8 cellular contexts compared by ENCODE assay signal in genomic region chr11:106076923-106077608, GRCh38. TPM values are rescaled to one million over a fixed set of nuclear protein-coding genes. Genes with fewer than 3 reads are reported as not detected.
A peak's percentile ranks its signal among the peaks of the same experiment; 100 is the strongest.
DNase-seq lines count a peak whose midpoint lies in the region; ATAC-seq and TF ChIP-seq lines count a peak whose summit lies in the region.

A gene with protein sequence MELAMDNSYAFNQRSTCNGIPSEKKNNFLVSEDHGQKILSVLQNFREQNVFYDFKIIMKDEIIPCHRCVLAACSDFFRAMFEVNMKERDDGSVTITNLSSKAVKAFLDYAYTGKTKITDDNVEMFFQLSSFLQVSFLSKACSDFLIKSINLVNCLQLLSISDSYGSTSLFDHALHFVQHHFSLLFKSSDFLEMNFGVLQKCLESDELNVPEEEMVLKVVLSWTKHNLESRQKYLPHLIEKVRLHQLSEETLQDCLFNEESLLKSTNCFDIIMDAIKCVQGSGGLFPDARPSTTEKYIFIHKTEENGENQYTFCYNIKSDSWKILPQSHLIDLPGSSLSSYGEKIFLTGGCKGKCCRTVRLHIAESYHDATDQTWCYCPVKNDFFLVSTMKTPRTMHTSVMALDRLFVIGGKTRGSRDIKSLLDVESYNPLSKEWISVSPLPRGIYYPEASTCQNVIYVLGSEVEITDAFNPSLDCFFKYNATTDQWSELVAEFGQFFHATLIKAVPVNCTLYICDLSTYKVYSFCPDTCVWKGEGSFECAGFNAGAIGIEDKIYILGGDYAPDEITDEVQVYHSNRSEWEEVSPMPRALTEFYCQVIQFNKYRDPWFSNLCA (minus strand): TSS chr11:106077347. CDS start chr11:106059097, 18,250 bp downstream.

- intact Hi-C loops in left ventricle myocardium inferior (cut with micrococcal nuclease) (no loop called here), posterior vena cava (cut with DNase I) (no loop called here), upper lobe of right lung (cut with DNase I) (no loop called here)

- H3K9me3 ChIP-seq in left ventricle myocardium inferior (replicated peaks) (no peaks in the 10 kb centered on the region), upper lobe of right lung (no peaks in the 10 kb centered on the region)

- peaks cover 19% of the 10 kb centered on the region for H3K36me3 Mint-ChIP-seq in T-helper 1 cell treated with Interleukin-12 subunit alpha and Interleukin-12 subunit beta and Interleukin-4 antibody, amounts not matched to agents 30 μg/mL and 1 μg/mL, for 36 hours (ENCODE audit: low read depth)

- DNase-seq in GM13977 (ENCODE audit: low spot score): peak; percentile 90
- DNase-seq in NCI-H1694 (lab: John Stamatoyannopoulos, UW): peak; percentile 81
- peak; percentile 71 to 100 (median 99) for DNase-seq in amygdala (lab: John Stamatoyannopoulos, UW)
- DNase-seq in left ventricle myocardium inferior: peak; percentile 99
- DNase-seq in posterior vena cava (ENCODE audit: low spot score): peak; percentile 100
- peak; percentile 99 for DNase-seq in upper lobe of right lung

- H3K27me3 Mint-ChIP-seq in T-helper 1 cell treated with Interleukin-12 subunit alpha and Interleukin-12 subunit beta and Interleukin-4 antibody, amounts not matched to agents 30 μg/mL and 1 μg/mL, for 36 hours (ENCODE audit: low read depth): no peaks in the 10 kb centered on the region

- H3K4me3 ChIP-seq in left ventricle myocardium inferior (peak within 1 kb of the TSS; percentile 84), upper lobe of right lung (peak within 1 kb of the TSS; percentile 87)

- H3K27ac Mint-ChIP-seq in T-helper 1 cell treated with Interleukin-12 subunit alpha and Interleukin-12 subunit beta and Interleukin-4 antibody, amounts not matched to agents 30 μg/mL and 1 μg/mL, for 36 hours: peak within 1 kb of the TSS; percentile 94

- H3K36me3 ChIP-seq in left ventricle myocardium inferior (peaks cover 25% of the 10 kb centered on the region), upper lobe of right lung (peaks cover 22% of the 10 kb centered on the region)

- H3K4me1 ChIP-seq in left ventricle myocardium inferior (peaks cover 67% of the 10 kb centered on the region), upper lobe of right lung (peaks cover 39% of the 10 kb centered on the region)

- H3K27me3 ChIP-seq in left ventricle myocardium inferior (ENCODE audit: low read depth) (no peaks in the 10 kb centered on the region), upper lobe of right lung (no peaks in the 10 kb centered on the region)

- in situ Hi-C loops in GM13977 (cut with MboI; ENCODE audit: low pct_unique_long_range_greater_than_20kb, low sequenced_read_pairs, unreplicated experiment): no loop called here

- ATAC-seq in HG02938 (IDR thresholded peaks at IDR 0.05; ENCODE audit: unreplicated experiment) (peak; percentile 95), upper lobe of right lung (peak; percentile 98)

- peak within 1 kb of the TSS; percentile 94 for H3K27ac ChIP-seq in left ventricle myocardium inferior (replicated peaks)
- peak within 1 kb of the TSS; percentile 96 for H3K27ac ChIP-seq in upper lobe of right lung

- peak within 1 kb of the TSS; percentile 95 for H3K4me3 Mint-ChIP-seq in T-helper 1 cell treated with Interleukin-12 subunit alpha and Interleukin-12 subunit beta and Interleukin-4 antibody, amounts not matched to agents 30 μg/mL and 1 μg/mL, for 36 hours

- no peaks in the 10 kb centered on the region for H3K9me3 Mint-ChIP-seq in T-helper 1 cell treated with Interleukin-12 subunit alpha and Interleukin-12 subunit beta and Interleukin-4 antibody, amounts not matched to agents 30 μg/mL and 1 μg/mL, for 36 hours

- TF ChIP-seq CTCF in GM13977 (IDR thresholded peaks at IDR 0.05; ENCODE audit: extremely low read depth, insufficient read depth, missing control alignments) (peak; percentile 25), left ventricle myocardium inferior (IDR thresholded peaks at IDR 0.05; ENCODE audit: borderline replicate concordance) (peak; percentile 36), upper lobe of right lung (IDR thresholded peaks at IDR 0.05) (peak; percentile 41)

- peaks cover 38% of the 10 kb centered on the region for H3K4me1 Mint-ChIP-seq in T-helper 1 cell treated with Interleukin-12 subunit alpha and Interleukin-12 subunit beta and Interleukin-4 antibody, amounts not matched to agents 30 μg/mL and 1 μg/mL, for 36 hours (ENCODE audit: low read depth)

RNA-seq across cellular contexts. Expression of the gene that starts here (rescaled TPM):
- total RNA-seq in left ventricle myocardium inferior (13.8 TPM), posterior vena cava (1 to 10 TPM; 4.7 to 8.3 TPM), upper lobe of right lung (10.8 TPM)

Comparison
In these comparisons a context has a peak if more than half of its experiments do, and no peak if none do; other contexts are left out.
1. Peak in every context shown above with its lines: DNase-seq, ATAC-seq, H3K4me3 ChIP-seq and H3K27ac ChIP-seq.